8 cellular contexts compared by ENCODE assay signal in genomic region chr3:150602426-150603089, GRCh38. TPM values are rescaled to one million over a fixed set of nuclear protein-coding genes. Genes with fewer than 3 reads are reported as not detected.
DNase-seq lines count a peak whose midpoint lies in the region; ATAC-seq and TF ChIP-seq lines count a peak whose summit lies in the region.

No MANE protein-coding gene starts in this region.

- no peaks in the 10 kb centered on the region for H3K27me3 ChIP-seq in adipocyte (replicated peaks; ENCODE audit: control insufficient read depth, insufficient read depth, low read length)
- H3K27me3 ChIP-seq in tibial artery: no peaks in the 10 kb centered on the region

- H3K4me3 ChIP-seq in adipocyte (ENCODE audit: low read length) (peak overlapping the region; percentile 89), tibial artery (peak overlapping the region; percentile 85 to 92)

- no peak for TF ChIP-seq CTCF in tibial artery (IDR thresholded peaks at IDR 0.05)

- intact Hi-C loops in left colon (cut with DNase I, micrococcal nuclease) (no loop called here), tibial artery (cut with DNase I; ENCODE audit: low total_unique reads) (loop anchor here (5.0 to 10.0 kb wide), 2 partner anchors 48 to 160 kb away; partner anchors contain the start of gene SIAH2)

- H3K4me1 Mint-ChIP-seq in activated T-cell treated with anti-CD3 and anti-CD28 coated beads, Interleukin-2, amount 50 U/mL, for 72 hours (ENCODE audit: low read depth): peaks cover 69% of the 10 kb centered on the region

- peak overlapping the region; percentile 94 to 98 for H3K4me3 Mint-ChIP-seq in activated T-cell treated with anti-CD3 and anti-CD28 coated beads, Interleukin-2, amount 50 U/mL, for 72 hours

- peak overlapping the region; percentile 94 for H3K9ac ChIP-seq in adipocyte (ENCODE audit: low read length)

- H3K27ac Mint-ChIP-seq in activated T-cell treated with anti-CD3 and anti-CD28 coated beads, Interleukin-2, amount 50 U/mL, for 72 hours: peak overlapping the region; percentile 98

- no peak for ATAC-seq in activated T-cell treated with anti-CD3 and anti-CD28 coated beads, Interleukin-2, amount 50 U/mL, for 72 hours (replicated peaks in 1 of 2)
- peak; percentile 0 for ATAC-seq in HG03159 (IDR thresholded peaks at IDR 0.05; ENCODE audit: unreplicated experiment)
- peak; percentile 25 for ATAC-seq in left colon

- peak overlapping the region; percentile 96 to 97 for H3K27ac ChIP-seq in tibial artery

- no peak for DNase-seq in activated T-cell treated with anti-CD3 and anti-CD28 coated beads, Interleukin-2, amount 50 U/mL, for 72 hours
- DNase-seq in activated T-cell treated with anti-CD3 and anti-CD28 coated beads, Interleukin-2, amount 50 U/mL, for 1 hour: no peak
- no peak for DNase-seq in adipocyte (ENCODE audit: low read depth)
- DNase-seq in left colon: no peak
- DNase-seq in tibial artery: no peak
- no peak for DNase-seq in NCI-H1930 (lab: John Stamatoyannopoulos, UW)
- no peak for DNase-seq in DMS79 treated with DMSO at 0.1 percent for 48 hours (lab: John Stamatoyannopoulos, UW)

- H3K9me3 ChIP-seq in adipocyte (ENCODE audit: control insufficient read depth, low read length) (no peaks in the 10 kb centered on the region), tibial artery (no peaks in the 10 kb centered on the region)

- H3K4me1 ChIP-seq in adipocyte (ENCODE audit: control insufficient read depth, insufficient read depth, low read length): peaks cover 33% of the 10 kb centered on the region
- H3K4me1 ChIP-seq in tibial artery: peaks cover 0 to 37% (median 10%) of the 10 kb centered on the region in 4 donors

- no peaks in the 10 kb centered on the region for H3K36me3 ChIP-seq in adipocyte (ENCODE audit: control insufficient read depth, insufficient read depth, low read length, severe bottlenecking)
- H3K36me3 ChIP-seq in tibial artery: no peaks in the 10 kb centered on the region

- no peaks in the 10 kb centered on the region for H3K27me3 Mint-ChIP-seq in activated T-cell treated with anti-CD3 and anti-CD28 coated beads, Interleukin-2, amount 50 U/mL, for 72 hours (ENCODE audit: low read depth)

- peaks cover 10 to 13% of the 10 kb centered on the region in 2 donors for H3K36me3 Mint-ChIP-seq in activated T-cell treated with anti-CD3 and anti-CD28 coated beads, Interleukin-2, amount 50 U/mL, for 72 hours (ENCODE audit: insufficient read depth in 2 of 2)

- H3K9me3 Mint-ChIP-seq in activated T-cell treated with anti-CD3 and anti-CD28 coated beads, Interleukin-2, amount 50 U/mL, for 72 hours: no peaks in the 10 kb centered on the region

RNA-seq across cellular contexts. Expression of gene SELENOT, which starts 0.6 kb away (rescaled TPM):
- 100 to 1,000 TPM in 1 of 2 donors, 10 to 100 TPM in 1; 95.9 to 104 TPM for total RNA-seq in activated T-cell treated with anti-CD3 and anti-CD28 coated beads, Interleukin-2, amount 50 U/mL, for 72 hours
- 100 to 1,000 TPM in 1 of 2 donors, 10 to 100 TPM in 1; 90.9 to 100 TPM for total RNA-seq in left colon

RNA-seq across cellular contexts. Expression of gene EIF2A, which starts 56.0 kb away (rescaled TPM):
- 100 to 1,000 TPM; 131 to 149 TPM for total RNA-seq in activated T-cell treated with anti-CD3 and anti-CD28 coated beads, Interleukin-2, amount 50 U/mL, for 72 hours
- total RNA-seq in left colon: 10 to 100 TPM; 56.7 to 72.2 TPM

RNA-seq across cellular contexts. Expression of gene SERP1, which starts 56.3 kb away (rescaled TPM):
- 100 to 1,000 TPM; 123 to 148 TPM for total RNA-seq in activated T-cell treated with anti-CD3 and anti-CD28 coated beads, Interleukin-2, amount 50 U/mL, for 72 hours
- total RNA-seq in left colon: 100 to 1,000 TPM in 1 of 2 donors, 10 to 100 TPM in 1; 85.0 to 104 TPM

Comparison
In these comparisons a context has a peak if more than half of its experiments do, and no peak if none do; other contexts are left out.
1. ATAC-seq: peak in HG03159 (single experiment) and left colon (single experiment); none in activated T-cell treated with anti-CD3 and anti-CD28 coated beads, Interleukin-2, amount 50 U/mL, for 72 hours (0 of 2).